In the genomic region with DNA sequence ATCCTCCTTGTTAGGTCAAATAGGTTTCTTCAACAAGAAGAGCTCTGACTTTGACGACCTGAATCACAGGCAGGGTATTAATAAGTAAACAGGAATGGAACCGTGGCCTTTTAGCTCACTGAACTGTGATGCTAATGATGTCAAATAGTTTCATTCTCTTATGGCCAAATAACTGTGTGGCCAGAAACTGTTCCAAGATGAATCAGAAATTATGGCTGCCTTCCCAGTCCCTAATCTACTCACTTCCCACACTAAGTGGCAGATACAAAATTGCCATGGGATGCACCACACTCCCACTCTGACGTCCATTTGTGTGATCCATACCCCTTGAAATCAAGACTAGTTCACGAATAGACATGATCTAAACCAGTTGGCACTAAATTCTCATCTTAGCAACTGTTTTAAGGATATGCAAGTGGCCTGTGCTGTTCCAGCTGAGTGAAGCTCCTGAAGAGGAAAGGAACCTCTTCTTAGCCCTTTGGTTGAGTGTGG, we compare ENCODE assay signal across 12 cellular contexts.
A peak's percentile ranks its signal among the peaks of the same experiment; 100 is the strongest.
DNase-seq lines count a peak whose midpoint lies in the region; ATAC-seq and TF ChIP-seq lines count a peak whose summit lies in the region.
"Had no signal": no experiment of that assay in that cellular context is flagged by ENCODE, and none has a peak within 500 bp of the region (broad histone marks: within the 10 kb centered on the region; RNA-seq: fewer than 3 reads in every experiment).

No MANE protein-coding gene starts in this region.

- peak overlapping the region; percentile 100 for H3K27ac ChIP-seq in GM23248
- peak overlapping the region in 4 of 5 donors; percentile 50 to 88 (median 83) for H3K27ac ChIP-seq in adrenal gland
- H3K27ac ChIP-seq in heart left ventricle = peak overlapping the region in 10 of 12 donors; percentile 1 to 84 (median 74)

- H3K36me3 Mint-ChIP-seq in Calu3 (ENCODE audit: insufficient read depth, unreplicated experiment) = peaks cover 16% of the 10 kb centered on the region

- DNase-seq in GM23248 (peak; percentile 96), adrenal gland (peak; percentile 16 to 72 (median 59)), heart left ventricle (peak in 3 of 5 donors; percentile 31 to 42 (median 38)), Calu3 (no peak), NCI-H748 treated with DMSO at 0.1 percent for 48 hours (lab: John Stamatoyannopoulos, UW) (no peak), GM13977 (ENCODE audit: low spot score) (no peak)
- DNase-seq: activated naive CD4-positive, alpha-beta T cell treated with anti-CD3 and anti-CD28 coated beads, Interleukin-2, amount 10 ng/mL, durations not matched to agents 7 days and 5 days; GF-D8; NCI-H2171 treated with DMSO at 0.1 percent for 48 hours had no signal

- H3K4me1 Mint-ChIP-seq in Calu3 (ENCODE audit: low read depth, unreplicated experiment) = peaks cover 24% of the 10 kb centered on the region
- H3K4me1 Mint-ChIP-seq: activated naive CD4-positive, alpha-beta T cell treated with anti-CD3 and anti-CD28 coated beads, Interleukin-2, amount 10 ng/mL, durations not matched to agents 7 days and 5 days had no signal

- no peak for TF ChIP-seq CTCF in adrenal gland (IDR thresholded peaks at IDR 0.05)
- no peak for TF ChIP-seq CTCF in heart left ventricle (IDR thresholded peaks at IDR 0.05)
- TF ChIP-seq CTCF in Calu3 (IDR thresholded peaks at IDR 0.05; ENCODE audit: unreplicated experiment) = no peak
- no peak for TF ChIP-seq CTCF in GM13977 (IDR thresholded peaks at IDR 0.05; ENCODE audit: extremely low read depth, insufficient read depth, missing control alignments)

- H3K4me3 ChIP-seq in GM23248 (peak overlapping the region; percentile 28; the same call in 1 of the 2 replicates), adrenal gland (no peak overlapping the region), heart left ventricle (no peak overlapping the region), skeletal muscle satellite cell (ENCODE audit: low read length) (peak overlapping the region; percentile 25)

- H3K79me2 ChIP-seq in GM23248 (ENCODE audit: insufficient read depth) = no peaks in the 10 kb centered on the region

- no peaks in the 10 kb centered on the region for H3K27me3 ChIP-seq in GM23248 (replicated peaks; ENCODE audit: insufficient read depth)
- H3K27me3 ChIP-seq in adrenal gland = no peaks in the 10 kb centered on the region
- H3K27me3 ChIP-seq in heart left ventricle = no peaks in the 10 kb centered on the region
- no peaks in the 10 kb centered on the region for H3K27me3 ChIP-seq in skeletal muscle satellite cell (ENCODE audit: control insufficient read depth, insufficient read depth, low read length)

- no peaks in the 10 kb centered on the region for H3K27me3 Mint-ChIP-seq in Calu3 (ENCODE audit: unreplicated experiment)
- H3K27me3 Mint-ChIP-seq: activated naive CD4-positive, alpha-beta T cell treated with anti-CD3 and anti-CD28 coated beads, Interleukin-2, amount 10 ng/mL, durations not matched to agents 7 days and 5 days had no signal

- no TSS peak for BruUV-seq in Calu3 (replicated peaks; lab: Mats Ljungman, UMichigan)

- 1 to 2% methylated on average over 4 of the region's 4 CpGs for WGBS in GM23248 (ENCODE audit: low coverage in 1 of 2, low lambda C conversion rate in 2 of 2, missing lambda C conversion rate in 2 of 2), 2 experiments
- WGBS in adrenal gland, 4 donors = 42 to 54% (median 47%) methylated on average over 4 of the region's 4 CpGs
- WGBS in heart left ventricle, 4 donors = 25 to 37% (median 31%) methylated on average over 4 of the region's 4 CpGs

- H3K4me2 ChIP-seq in GM23248 (ENCODE audit: unreplicated experiment) (peak overlapping the region; percentile 55), skeletal muscle satellite cell (ENCODE audit: low read length) (peak overlapping the region; percentile 55)

- no peak overlapping the region for H3K27ac Mint-ChIP-seq in Calu3 (ENCODE audit: unreplicated experiment)
- H3K27ac Mint-ChIP-seq: activated naive CD4-positive, alpha-beta T cell treated with anti-CD3 and anti-CD28 coated beads, Interleukin-2, amount 10 ng/mL, durations not matched to agents 7 days and 5 days; T-helper 1 cell treated with Interleukin-12 subunit alpha and Interleukin-12 subunit beta and Interleukin-4 antibody, amounts not matched to agents 30 μg/mL and 1 μg/mL, for 36 hours had no signal

- ATAC-seq in heart left ventricle (peak; percentile 43 to 93 (median 90)), HG02678 (IDR thresholded peaks at IDR 0.05; ENCODE audit: unreplicated experiment) (no peak)

- in situ Hi-C loops in GM23248 (cut with MboI) = no loop called here
- in situ Hi-C loops in GM13977 (cut with MboI; ENCODE audit: low pct_unique_long_range_greater_than_20kb, low sequenced_read_pairs, unreplicated experiment) = no loop called here

- H2AFZ ChIP-seq in GM23248 = no peak overlapping the region

- no peaks in the 10 kb centered on the region for H3K9me2 ChIP-seq in GM23248 (ENCODE audit: insufficient read depth)

- no peak overlapping the region for H3K4me3 Mint-ChIP-seq in Calu3 (ENCODE audit: low read depth, unreplicated experiment)
- H3K4me3 Mint-ChIP-seq: activated naive CD4-positive, alpha-beta T cell treated with anti-CD3 and anti-CD28 coated beads, Interleukin-2, amount 10 ng/mL, durations not matched to agents 7 days and 5 days; T-helper 1 cell treated with Interleukin-12 subunit alpha and Interleukin-12 subunit beta and Interleukin-4 antibody, amounts not matched to agents 30 μg/mL and 1 μg/mL, for 36 hours had no signal

- CTCF ChIA-PET in Calu3 (lab: Charles Lee) = interaction anchor here (0.8 kb wide), 1 partner anchor 935 kb away, joined by 3 read pairs; no protein-coding TSS in a partner anchor

- H4K20me1 ChIP-seq in GM23248 (ENCODE audit: insufficient read depth) = no peaks in the 10 kb centered on the region

- peak overlapping the region; percentile 85 for H3K9ac ChIP-seq in GM23248
- peak overlapping the region; percentile 74 for H3K9ac ChIP-seq in skeletal muscle satellite cell (ENCODE audit: low read depth, low read length)

- H3K9me3 Mint-ChIP-seq in Calu3 (ENCODE audit: low read depth, unreplicated experiment) = no peaks in the 10 kb centered on the region
- H3K9me3 Mint-ChIP-seq: activated naive CD4-positive, alpha-beta T cell treated with anti-CD3 and anti-CD28 coated beads, Interleukin-2, amount 10 ng/mL, durations not matched to agents 7 days and 5 days; T-helper 1 cell treated with Interleukin-12 subunit alpha and Interleukin-12 subunit beta and Interleukin-4 antibody, amounts not matched to agents 30 μg/mL and 1 μg/mL, for 36 hours had no signal

- intact Hi-C loops in adrenal gland (cut with DNase I) (no loop called here), heart left ventricle (cut with DNase I) (no loop called here), Calu3 (cut with micrococcal nuclease; ENCODE audit: unreplicated experiment) (loop anchor here (10.0 kb wide), 1 partner anchor 227 kb away; no protein-coding TSS in a partner anchor)

- peaks cover 68% of the 10 kb centered on the region for H3K4me1 ChIP-seq in GM23248 (ENCODE audit: insufficient read depth)
- peaks cover 5 to 18% of the 10 kb centered on the region in 2 donors for H3K4me1 ChIP-seq in adrenal gland (replicated peaks in 1 of 2)
- H3K4me1 ChIP-seq in heart left ventricle = peaks cover 0 to 17% (median 4%) of the 10 kb centered on the region in 12 donors
- H3K4me1 ChIP-seq in skeletal muscle satellite cell (ENCODE audit: control insufficient read depth, insufficient read depth, low read length) = peaks cover 53% of the 10 kb centered on the region

- TF ChIP-seq POLR2A in adrenal gland (IDR thresholded peaks at IDR 0.05) = no peak
- no peak for TF ChIP-seq POLR2A in heart left ventricle (IDR thresholded peaks at IDR 0.05)

- H3K36me3 ChIP-seq in GM23248 (ENCODE audit: low read depth) (no peaks in the 10 kb centered on the region), adrenal gland (replicated peaks in 1 of 2) (no peaks in the 10 kb centered on the region), heart left ventricle (peaks cover 0 to 9% (median 0%) of the 10 kb centered on the region in 9 donors), skeletal muscle satellite cell (ENCODE audit: insufficient read depth, low read length) (peaks cover 3% of the 10 kb centered on the region)

- peaks cover 44% of the 10 kb centered on the region for H3F3A ChIP-seq in GM23248 (ENCODE audit: insufficient read depth)

- no peaks in the 10 kb centered on the region for H3K9me3 ChIP-seq in GM23248 (ENCODE audit: low read depth)
- no peaks in the 10 kb centered on the region for H3K9me3 ChIP-seq in adrenal gland (replicated peaks in 1 of 3)
- no peaks in the 10 kb centered on the region for H3K9me3 ChIP-seq in heart left ventricle
- H3K9me3 ChIP-seq in skeletal muscle satellite cell (replicated peaks; ENCODE audit: low read length) = no peaks in the 10 kb centered on the region

Comparison
In these comparisons a context has a peak if more than half of its experiments do, and no peak if none do; other contexts are left out.
1. DNase-seq: peak in GM23248 (single experiment), adrenal gland (7 of 7) and heart left ventricle (3 of 5); none in Calu3 (single experiment), NCI-H748 treated with DMSO at 0.1 percent for 48 hours (single experiment) and GM13977 (single experiment).
2. H3K4me3 ChIP-seq: peak in GM23248 (single experiment) and skeletal muscle satellite cell (single experiment); none in adrenal gland (0 of 4) and heart left ventricle (0 of 12).
3. Peak in every context shown above with its lines, with median percentiles within 50 percentile points of each other: H3K27ac ChIP-seq.